Comparison of ENCODE assay signal across 29 cellular contexts in genomic region chr12:55993454-55993853, GRCh38. TPM values are rescaled to one million over a fixed set of nuclear protein-coding genes. Genes with fewer than 3 reads are reported as not detected.
A peak's percentile ranks its signal among the peaks of the same experiment; 100 is the strongest.
DNase-seq lines count a peak whose midpoint lies in the region; ATAC-seq and TF ChIP-seq lines count a peak whose summit lies in the region.
"Had no signal": no experiment of that assay in that cellular context is flagged by ENCODE, and none has a peak within 500 bp of the region (broad histone marks: within the 10 kb centered on the region; RNA-seq: fewer than 3 reads in every experiment).

No MANE protein-coding gene starts in this region.

- no peak overlapping the region for H3K4me3 Mint-ChIP-seq in T-helper 1 cell treated with Interleukin-12 subunit alpha and Interleukin-12 subunit beta and Interleukin-4 antibody, amounts not matched to agents 30 μg/mL and 1 μg/mL, for 36 hours
- H3K4me3 Mint-ChIP-seq in T-helper 17 cell (no peak overlapping the region), nephron (no peak overlapping the region), immature natural killer cell (no peak overlapping the region)
- H3K4me3 Mint-ChIP-seq: activated CD4-positive, alpha-beta memory T cell treated with anti-CD3 and anti-CD28 coated beads, Interleukin-2, amount 10 ng/mL, durations not matched to agents 7 days and 5 days; CD8-positive, alpha-beta T cell; memory B cell had no signal

- H3K36me3 Mint-ChIP-seq in T-helper 1 cell treated with Interleukin-12 subunit alpha and Interleukin-12 subunit beta and Interleukin-4 antibody, amounts not matched to agents 30 μg/mL and 1 μg/mL, for 36 hours (ENCODE audit: low read depth), result peaks cover 46% of the 10 kb centered on the region
- H3K36me3 Mint-ChIP-seq in T-helper 17 cell (ENCODE audit: low read depth) (no peaks in the 10 kb centered on the region), nephron (ENCODE audit: low read depth) (peaks cover 55% of the 10 kb centered on the region), immature natural killer cell (peaks cover 16 to 48% (median 26%) of the 10 kb centered on the region in 3 donors)

- no peak overlapping the region for H3K4me2 ChIP-seq in BLaER1

- peaks cover 9% of the 10 kb centered on the region for H3K4me1 ChIP-seq in BLaER1

- H3K9me3 ChIP-seq in BLaER1 (no peaks in the 10 kb centered on the region), T-helper 17 cell (ENCODE audit: control insufficient read depth, low read length, poor library complexity, severe bottlenecking) (no peaks in the 10 kb centered on the region)
- H3K9me3 ChIP-seq: body of pancreas, psoas muscle, testis had no signal

- peak overlapping the region; percentile 36 for H3K27ac Mint-ChIP-seq in T-helper 1 cell treated with Interleukin-12 subunit alpha and Interleukin-12 subunit beta and Interleukin-4 antibody, amounts not matched to agents 30 μg/mL and 1 μg/mL, for 36 hours
- H3K27ac Mint-ChIP-seq in T-helper 17 cell, result peak overlapping the region; percentile 65
- H3K27ac Mint-ChIP-seq in nephron, result peak overlapping the region in 2 of 3 experiments; percentile 22 to 54
- H3K27ac Mint-ChIP-seq in immature natural killer cell, result peak overlapping the region in 1 of 6 donors; percentile 50
- H3K27ac Mint-ChIP-seq: activated CD4-positive, alpha-beta memory T cell treated with anti-CD3 and anti-CD28 coated beads, Interleukin-2, amount 10 ng/mL, durations not matched to agents 7 days and 5 days; CD8-positive, alpha-beta T cell; memory B cell had no signal

- H3K27me3 ChIP-seq in BLaER1, result no peaks in the 10 kb centered on the region
- H3K27me3 ChIP-seq: body of pancreas, foreskin keratinocyte, testis had no signal

- 0 out of 2 replicates have a peak overlapping the region, but pooled peaks have one; percentile 7 for H3K27ac ChIP-seq in BLaER1
- H3K27ac ChIP-seq: body of pancreas, foreskin keratinocyte, psoas muscle, testis had no signal

- H4K20me1 ChIP-seq in BLaER1, result no peaks in the 10 kb centered on the region

- TF ChIP-seq CTCF in nephron (IDR thresholded peaks at IDR 0.05; ENCODE audit: unreplicated experiment in 3 of 3), result no peak
- TF ChIP-seq CTCF in foreskin fibroblast (IDR thresholded peaks at IDR 0.05; ENCODE audit: low read depth, low read length), result no peak

- H3K4me1 Mint-ChIP-seq in T-helper 1 cell treated with Interleukin-12 subunit alpha and Interleukin-12 subunit beta and Interleukin-4 antibody, amounts not matched to agents 30 μg/mL and 1 μg/mL, for 36 hours (ENCODE audit: low read depth), result peaks cover 19% of the 10 kb centered on the region
- H3K4me1 Mint-ChIP-seq in T-helper 17 cell (peaks cover 11% of the 10 kb centered on the region), nephron (peaks cover 4% of the 10 kb centered on the region), immature natural killer cell (peaks cover 23% of the 10 kb centered on the region in 2 donors)

- H3K36me3 ChIP-seq in BLaER1, result peaks cover 78% of the 10 kb centered on the region

- H3K4me3 ChIP-seq in BLaER1 (no peak overlapping the region), foreskin fibroblast (ENCODE audit: low read depth in 1 of 2, low read length in 2 of 2) (no peak overlapping the region)
- H3K4me3 ChIP-seq: body of pancreas, psoas muscle, testis had no signal

- DNase-seq in T-helper 1 cell (no peak), T-helper 17 cell (no peak), SIG-M5 (lab: John Stamatoyannopoulos, UW) (no peak), foreskin fibroblast (no peak), immature natural killer cell (no peak)
- DNase-seq: 8988T; activated CD4-positive, alpha-beta memory T cell treated with anti-CD3 and anti-CD28 coated beads, Interleukin-2, amount 10 ng/mL, durations not matched to agents 7 days and 5 days; activated CD4-positive, CD25-positive, alpha-beta regulatory T cell; activated effector memory CD4-positive, alpha-beta T cell treated with anti-CD3 and anti-CD28 coated beads, Interleukin-2, amount 50 U/mL, for 16 hours; activated T-cell treated with anti-CD3 and anti-CD28 coated beads for 4 hours; body of pancreas; CD8-positive, alpha-beta T cell; effector CD4-positive, alpha-beta T cell; erythroblast; foreskin keratinocyte; NCI-H1694 treated with DMSO at 0.1 percent for 48 hours; NCI-H510A; NK-92 treated with Interleukin-12 subunit alpha and Interleukin-12 subunit beta, amount 100 ng/mL, for 24 hours; nucleus accumbens; psoas muscle; SHP77; stimulated activated CD4-positive, alpha-beta T cell treated with anti-CD3 and anti-CD28 coated beads, Interleukin-15, amount 100 ng/mL, for 24 hours; stimulated activated naive CD8-positive, alpha-beta T cell treated with anti-CD3 and anti-CD28 coated beads, Interleukin-15, Interleukin-2, amounts not matched to agents 100 U/mL and 50 U/mL, for 24 hours; testis had no signal

- H3K27me3 Mint-ChIP-seq in T-helper 1 cell treated with Interleukin-12 subunit alpha and Interleukin-12 subunit beta and Interleukin-4 antibody, amounts not matched to agents 30 μg/mL and 1 μg/mL, for 36 hours (ENCODE audit: low read depth), result no peaks in the 10 kb centered on the region
- H3K27me3 Mint-ChIP-seq in T-helper 17 cell (peaks cover 4% of the 10 kb centered on the region), nephron (ENCODE audit: low read depth) (no peaks in the 10 kb centered on the region), immature natural killer cell (ENCODE audit: low read depth in 3 of 3) (no peaks in the 10 kb centered on the region)
- H3K27me3 Mint-ChIP-seq: activated CD4-positive, alpha-beta memory T cell treated with anti-CD3 and anti-CD28 coated beads, Interleukin-2, amount 10 ng/mL, durations not matched to agents 7 days and 5 days; memory B cell had no signal

- H3K9me3 Mint-ChIP-seq in T-helper 1 cell treated with Interleukin-12 subunit alpha and Interleukin-12 subunit beta and Interleukin-4 antibody, amounts not matched to agents 30 μg/mL and 1 μg/mL, for 36 hours, result no peaks in the 10 kb centered on the region
- no peaks in the 10 kb centered on the region for H3K9me3 Mint-ChIP-seq in nephron
- no peaks in the 10 kb centered on the region for H3K9me3 Mint-ChIP-seq in immature natural killer cell
- H3K9me3 Mint-ChIP-seq: activated CD4-positive, alpha-beta memory T cell treated with anti-CD3 and anti-CD28 coated beads, Interleukin-2, amount 10 ng/mL, durations not matched to agents 7 days and 5 days; CD8-positive, alpha-beta T cell; memory B cell had no signal

- no peak for ATAC-seq in T-helper 17 cell
- ATAC-seq: body of pancreas; CD8-positive, alpha-beta T cell; foreskin keratinocyte; Panc1; psoas muscle; stimulated activated naive CD8-positive, alpha-beta T cell treated with anti-CD3 and anti-CD28 coated beads, Interleukin-15, Interleukin-2, amounts not matched to agents 100 U/mL and 50 U/mL, for 24 hours had no signal

- peak overlapping the region; percentile 48; the same call in 1 of the 2 replicates for H3K9ac ChIP-seq in BLaER1

RNA-seq across cellular contexts. Expression of gene SUOX, which starts 3.6 kb away (rescaled TPM):
- total RNA-seq in T-helper 17 cell, result 1 to 10 TPM; 1.5 to 2.2 TPM
- polyA plus RNA-seq in immature natural killer cell, result 1 to 10 TPM; 3.5 to 5.9 (median 5.9) TPM

RNA-seq across cellular contexts. Expression of gene RAB5B, which starts 19.6 kb away (rescaled TPM):
- 10 to 100 TPM; 56.4 to 57.0 TPM for total RNA-seq in T-helper 17 cell
- polyA plus RNA-seq in immature natural killer cell, result 10 to 100 TPM; 54.6 to 80.6 (median 76.9) TPM

RNA-seq across cellular contexts. Expression of gene CDK2, which starts 26.8 kb away (rescaled TPM):
- total RNA-seq in T-helper 17 cell, result 10 to 100 TPM; 12.2 to 18.7 TPM
- polyA plus RNA-seq in immature natural killer cell, result 10 to 100 TPM; 11.6 to 27.7 (median 13.4) TPM

RNA-seq across cellular contexts. Expression of gene IKZF4, which starts 27.4 kb away (rescaled TPM):
- total RNA-seq in T-helper 17 cell, result 1 to 10 TPM; 3.9 to 9.4 TPM
- polyA plus RNA-seq in immature natural killer cell, result 1 to 10 TPM in 1 of 3 donors, not detected in 2; 1.0 TPM

RNA-seq across cellular contexts. Expression of gene PMEL, which starts 27.6 kb away (rescaled TPM):
- total RNA-seq in T-helper 17 cell, result under 1 TPM in 1 of 2 donors, not detected in 1; 0.63 TPM
- under 1 TPM in 1 of 3 donors, not detected in 2; 0.44 TPM for polyA plus RNA-seq in immature natural killer cell
- total RNA-seq: CD8-positive, alpha-beta T cell had no signal
